In the genomic region with DNA sequence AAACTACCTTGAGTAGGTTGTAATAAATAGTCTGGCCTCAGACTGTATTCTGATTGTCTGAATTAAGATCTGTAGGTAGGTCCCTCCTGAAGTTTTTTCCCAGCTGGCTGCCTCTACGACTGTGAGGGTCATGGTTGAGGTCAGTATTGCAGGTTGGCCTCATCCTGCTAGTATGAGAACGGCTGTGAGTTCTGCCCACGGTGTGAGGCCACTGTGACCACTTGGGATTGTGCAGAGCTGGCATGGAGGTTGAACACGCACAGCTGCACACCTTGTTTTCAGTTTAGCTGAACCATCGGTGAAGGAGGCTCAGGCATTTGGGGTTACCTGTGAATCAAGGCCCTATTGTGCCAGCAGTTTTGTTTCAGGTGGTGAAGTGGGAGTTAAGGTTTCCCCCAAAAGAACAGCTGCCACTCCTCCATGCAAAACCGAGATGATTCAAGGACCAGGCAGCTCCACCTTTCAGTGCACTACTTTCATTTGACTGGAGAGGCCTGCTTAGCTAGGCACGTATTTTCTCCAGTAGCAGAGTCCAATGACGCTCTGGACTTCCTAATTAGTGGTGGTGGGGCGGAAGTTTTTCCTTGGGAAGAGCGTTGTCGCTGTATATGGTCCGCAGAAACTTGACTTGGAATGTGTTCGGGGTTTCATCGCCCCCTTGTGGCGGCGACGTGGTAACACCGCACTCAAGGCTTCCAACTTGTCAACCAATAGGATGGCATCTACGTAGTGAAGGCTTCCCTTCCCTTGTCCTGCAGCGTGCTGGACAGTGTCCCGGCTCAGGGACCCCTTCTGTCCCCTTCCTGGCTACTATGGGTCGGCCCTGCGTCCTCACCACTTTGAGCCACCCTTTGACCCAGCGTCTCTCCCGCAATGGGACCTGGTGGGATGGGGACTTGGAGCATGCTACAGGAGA, we compare ENCODE assay signal across 8 cellular contexts. TPM values are rescaled to one million over a fixed set of nuclear protein-coding genes. Genes with fewer than 3 reads are reported as not detected.
DNase-seq lines count a peak whose midpoint lies in the region; ATAC-seq and TF ChIP-seq lines count a peak whose summit lies in the region.

No MANE protein-coding gene starts in this region.

- no peaks in the 10 kb centered on the region for H3K36me3 Mint-ChIP-seq in Calu3 (ENCODE audit: insufficient read depth, unreplicated experiment)

- peak; percentile 69 for DNase-seq in Calu3
- DNase-seq in astrocyte of the hippocampus (ENCODE audit: low read depth, low spot score): peak; percentile 79
- DNase-seq in hepatic stellate cell (ENCODE audit: low spot score): peak; percentile 52
- peak; percentile 70 for DNase-seq in renal cortical epithelial cell (ENCODE audit: low read depth)
- no peak for DNase-seq in occipital lobe (lab: John Stamatoyannopoulos, UW)

- no peaks in the 10 kb centered on the region for H4K20me1 ChIP-seq in SU-DHL-6 (ENCODE audit: low read depth, low read length)

- no peaks in the 10 kb centered on the region; the same call in 1 of the 2 replicates for H3K27me3 ChIP-seq in HUES6 (ENCODE audit: control insufficient read depth, insufficient read depth, low read length)
- no peaks in the 10 kb centered on the region for H3K27me3 ChIP-seq in SU-DHL-6 (ENCODE audit: low read length)

- H3K4me3 Mint-ChIP-seq in Calu3 (ENCODE audit: low read depth, unreplicated experiment): peak overlapping the region; percentile 36

- H3K4me2 ChIP-seq in SU-DHL-6 (ENCODE audit: low read depth, low read length, poor library complexity, severe bottlenecking): peak overlapping the region; percentile 29

- H3K79me2 ChIP-seq in SU-DHL-6 (ENCODE audit: insufficient read depth, low read length): no peaks in the 10 kb centered on the region

- BruUV-seq in Calu3 (replicated peaks; lab: Mats Ljungman, UMichigan): no TSS peak

- H3F3A ChIP-seq in SU-DHL-6 (ENCODE audit: insufficient read depth): no peaks in the 10 kb centered on the region

- TF ChIP-seq CTCF in Calu3 (IDR thresholded peaks at IDR 0.05; ENCODE audit: unreplicated experiment) (peak; percentile 61), SU-DHL-6 (IDR thresholded peaks at IDR 0.05; ENCODE audit: insufficient read depth, low read length, poor library complexity, severe bottlenecking) (peak; percentile 37)

- H3K9ac ChIP-seq in HUES6 (ENCODE audit: low read length): no peak overlapping the region
- H3K9ac ChIP-seq in SU-DHL-6 (ENCODE audit: low read length): no peak overlapping the region

- peak; percentile 78 for ATAC-seq in GM19438 (IDR thresholded peaks at IDR 0.05; ENCODE audit: low read depth, unreplicated experiment)

- intact Hi-C loops in Calu3 (cut with micrococcal nuclease; ENCODE audit: unreplicated experiment): loop anchor here (1.0 to 2.0 kb wide), 2 partner anchors 28 to 76 kb away; no protein-coding TSS in a partner anchor

- no peaks in the 10 kb centered on the region for H3K9me2 ChIP-seq in SU-DHL-6 (replicated peaks; ENCODE audit: insufficient read depth, low read length)

- peaks cover 4% of the 10 kb centered on the region; the same call in 1 of the 2 replicates for H3K36me3 ChIP-seq in HUES6 (ENCODE audit: control insufficient read depth, insufficient read depth, low read length)
- 0 out of 2 replicates have a peak, but pooled peaks cover 4% of the 10 kb centered on the region for H3K36me3 ChIP-seq in SU-DHL-6 (ENCODE audit: low read length)

- H3K9me3 ChIP-seq in HUES6 (ENCODE audit: control insufficient read depth, insufficient read depth, low read depth, low read length) (peaks cover 6% of the 10 kb centered on the region; the same call in 1 of the 2 replicates), SU-DHL-6 (ENCODE audit: insufficient read depth, low read length) (no peaks in the 10 kb centered on the region)

- H3K4me1 ChIP-seq in HUES6 (ENCODE audit: control insufficient read depth, insufficient read depth, low read length): peaks cover 4% of the 10 kb centered on the region; the same call in 1 of the 2 replicates

- no peak overlapping the region for H3K27ac Mint-ChIP-seq in Calu3 (ENCODE audit: unreplicated experiment)

- CTCF ChIA-PET in Calu3 (lab: Charles Lee): no interaction called here

- H3K27ac ChIP-seq in HUES6 (ENCODE audit: low read depth, low read length) (no peak overlapping the region), SU-DHL-6 (ENCODE audit: low read depth, low read length) (no peak overlapping the region)

- H3K9me3 Mint-ChIP-seq in Calu3 (ENCODE audit: low read depth, unreplicated experiment): no peaks in the 10 kb centered on the region

- no peak overlapping the region for H2AFZ ChIP-seq in SU-DHL-6 (ENCODE audit: low read depth, low read length, severe bottlenecking)

- peaks cover 15% of the 10 kb centered on the region for H3K4me1 Mint-ChIP-seq in Calu3 (ENCODE audit: low read depth, unreplicated experiment)

- peak overlapping the region; percentile 43 for H3K4me3 ChIP-seq in HUES6 (ENCODE audit: low read depth, low read length)
- no peak overlapping the region for H3K4me3 ChIP-seq in SU-DHL-6 (ENCODE audit: insufficient read depth, low read length, poor library complexity, severe bottlenecking)

- no peaks in the 10 kb centered on the region for H3K27me3 Mint-ChIP-seq in Calu3 (ENCODE audit: unreplicated experiment)

RNA-seq across cellular contexts. Expression of gene CMC4, which starts 13.8 kb away (rescaled TPM):
- total RNA-seq in Calu3 (2022): 0.59 and 2.1 TPM in 2 replicates
- 9.4 and 10.2 TPM in 2 replicates for total RNA-seq in renal cortical epithelial cell
- total RNA-seq in occipital lobe: 3.4 TPM

RNA-seq across cellular contexts. Expression of gene MTCP1, which starts 13.8 kb away (rescaled TPM):
- total RNA-seq in Calu3 (2022) (12.5 and 17.1 TPM in 2 replicates), renal cortical epithelial cell (4.2 and 5.2 TPM in 2 replicates), occipital lobe (3.6 TPM)

RNA-seq across cellular contexts. Expression of gene BRCC3, which starts 14.2 kb away (rescaled TPM):
- total RNA-seq in Calu3 (2022): 35.9 and 36.2 TPM in 2 replicates
- 17.7 and 40.6 TPM in 2 replicates for total RNA-seq in renal cortical epithelial cell
- 15.6 TPM for total RNA-seq in occipital lobe

RNA-seq across cellular contexts. Expression of gene FUNDC2, which starts 30.5 kb away (rescaled TPM):
- total RNA-seq in Calu3 (2022) (33.5 and 45.4 TPM in 2 replicates), renal cortical epithelial cell (39.9 and 59.4 TPM in 2 replicates), occipital lobe (31.4 TPM)

RNA-seq across cellular contexts. Expression of gene F8, which starts 34.6 kb away (rescaled TPM):
- 1.6 and 2.2 TPM in 2 replicates for total RNA-seq in Calu3 (2022)
- 4.7 and 5.2 TPM in 2 replicates for total RNA-seq in renal cortical epithelial cell
- total RNA-seq in occipital lobe: 7.3 TPM
